In the genomic region with DNA sequence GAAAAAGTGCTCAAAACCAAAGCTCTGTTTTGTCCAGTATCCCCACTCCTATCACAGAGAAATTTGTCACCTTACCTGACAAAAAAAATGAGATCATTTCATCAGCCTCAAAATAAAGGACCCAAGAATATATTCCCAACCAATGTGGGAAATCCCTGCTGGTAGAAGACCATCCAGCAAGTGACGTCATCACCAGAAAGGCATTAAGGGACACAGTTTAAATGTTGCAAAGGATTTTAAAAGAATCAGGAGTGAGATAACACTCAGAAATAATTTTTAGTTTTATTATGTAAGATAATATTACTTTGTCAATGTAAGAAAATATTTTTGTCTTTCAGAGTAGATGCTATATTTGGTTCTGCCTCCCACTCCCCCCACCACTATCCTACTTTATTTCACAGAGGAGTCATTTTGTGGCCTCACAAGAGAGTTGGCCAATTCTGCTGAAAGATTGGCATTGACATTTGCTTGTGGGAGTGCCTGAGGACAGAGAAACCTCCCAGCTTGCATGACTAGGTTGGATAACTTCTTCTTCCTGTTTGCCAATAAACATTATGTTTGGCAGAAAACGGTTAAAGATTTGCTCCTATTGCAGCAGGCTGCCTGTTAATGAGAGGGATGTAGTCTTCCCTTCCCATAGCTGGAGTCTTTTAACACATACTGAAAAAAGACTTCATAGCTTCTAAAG, we compare ENCODE assay signal across 9 cellular contexts.
DNase-seq lines count a peak whose midpoint lies in the region; ATAC-seq and TF ChIP-seq lines count a peak whose summit lies in the region.
"Had no signal": no experiment of that assay in that cellular context is flagged by ENCODE, and none has a peak within 500 bp of the region (broad histone marks: within the 10 kb centered on the region; RNA-seq: fewer than 3 reads in every experiment).

No MANE protein-coding gene starts in this region.

- H3K4me3 ChIP-seq in SK-N-MC (no peak overlapping the region), left ventricle myocardium inferior (no peak overlapping the region), skeletal muscle tissue (ENCODE audit: low read length in 3 of 3) (no peak overlapping the region)

- ATAC-seq in HG02623 (IDR thresholded peaks at IDR 0.05; ENCODE audit: unreplicated experiment): no peak
- ATAC-seq: naive thymus-derived CD8-positive, alpha-beta T cell had no signal

- H3K4me1 ChIP-seq in left ventricle myocardium inferior (no peaks in the 10 kb centered on the region), skeletal muscle tissue (ENCODE audit: control insufficient read depth in 3 of 3, insufficient read depth in 3 of 3, low read length in 3 of 3) (peaks cover 3 to 4% (median 4%) of the 10 kb centered on the region in 3 donors)

- H3K9me3 ChIP-seq in SK-N-MC (ENCODE audit: low read depth, low read length) (no peaks in the 10 kb centered on the region), left ventricle myocardium inferior (replicated peaks) (no peaks in the 10 kb centered on the region), skeletal muscle tissue (ENCODE audit: control insufficient read depth in 3 of 3, low read length in 3 of 3) (no peaks in the 10 kb centered on the region)

- H3K9ac ChIP-seq in SK-N-MC (ENCODE audit: insufficient read length) (no peak overlapping the region), skeletal muscle tissue (ENCODE audit: low read depth in 1 of 3, low read length in 3 of 3) (peak overlapping the region in 1 of 3 donors; percentile 17)

- DNase-seq in LHCN-M2 (ENCODE audit: low read depth) (peak; percentile 94), SK-N-MC (ENCODE audit: low read depth, low spot score) (no peak), left ventricle myocardium inferior (no peak), NCI-H1436 treated with DMSO at 0.1 percent for 48 hours (lab: John Stamatoyannopoulos, UW) (no peak), HT-29 (ENCODE audit: low spot score) (no peak), NCI-H1436 (lab: John Stamatoyannopoulos, UW) (no peak)

- no peaks in the 10 kb centered on the region for H3K27me3 ChIP-seq in left ventricle myocardium inferior (ENCODE audit: low read depth)
- H3K27me3 ChIP-seq in skeletal muscle tissue (ENCODE audit: control insufficient read depth in 3 of 3, insufficient read depth in 3 of 3, low read length in 3 of 3): no peaks in the 10 kb centered on the region

- intact Hi-C loops in left ventricle myocardium inferior (cut with micrococcal nuclease): no loop called here

- H3K27ac ChIP-seq in SK-N-MC: peak overlapping the region; percentile 75
- H3K27ac ChIP-seq in left ventricle myocardium inferior (replicated peaks): peak overlapping the region; percentile 5
- peak overlapping the region; percentile 62 for H3K27ac ChIP-seq in skeletal muscle tissue (ENCODE audit: low read depth, low read length)

- H3K36me3 ChIP-seq in SK-N-MC (ENCODE audit: insufficient read depth, low read length): no peaks in the 10 kb centered on the region
- no peaks in the 10 kb centered on the region for H3K36me3 ChIP-seq in left ventricle myocardium inferior
- no peaks in the 10 kb centered on the region for H3K36me3 ChIP-seq in skeletal muscle tissue (ENCODE audit: control insufficient read depth in 3 of 3, insufficient read depth in 3 of 3, low read length in 3 of 3)

- no peak for TF ChIP-seq CTCF in left ventricle myocardium inferior (IDR thresholded peaks at IDR 0.05; ENCODE audit: borderline replicate concordance)

Comparison
In these comparisons a context has a peak if more than half of its experiments do, and no peak if none do; other contexts are left out.
1. H3K27ac ChIP-seq: peak in every context shown above with its lines; median percentile 75 in SK-N-MC; 62 in skeletal muscle tissue; 5 in left ventricle myocardium inferior.